Comparison of ENCODE assay signal across 12 cellular contexts in the genomic region with DNA sequence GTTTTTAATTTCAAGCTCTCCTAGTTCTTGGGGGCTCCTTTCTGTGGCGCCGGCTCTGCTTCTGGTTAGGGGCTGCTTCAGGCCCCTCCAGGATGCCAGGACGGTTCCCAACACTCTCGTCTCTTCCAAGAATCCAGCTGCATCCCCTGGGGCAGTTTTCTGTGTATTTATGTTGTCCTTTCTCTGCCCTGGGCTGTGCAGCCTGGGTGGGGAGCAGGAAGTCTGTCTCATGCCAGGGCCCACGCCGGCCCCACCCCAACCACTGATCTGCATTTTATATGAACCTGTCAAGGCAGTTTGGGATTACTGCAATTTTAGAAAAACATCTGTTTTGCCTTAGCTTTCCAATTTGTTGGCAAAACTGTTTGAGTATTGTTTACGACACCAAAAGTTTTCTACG. TPM values are rescaled to one million over a fixed set of nuclear protein-coding genes. Genes with fewer than 3 reads are reported as not detected.
DNase-seq lines count a peak whose midpoint lies in the region; ATAC-seq and TF ChIP-seq lines count a peak whose summit lies in the region.
"Had no signal": no experiment of that assay in that cellular context is flagged by ENCODE, and none has a peak within 500 bp of the region (broad histone marks: within the 10 kb centered on the region; RNA-seq: fewer than 3 reads in every experiment).

No MANE protein-coding gene starts in this region.

- H3K9me3 Mint-ChIP-seq in effector memory CD8-positive, alpha-beta T cell, result no peaks in the 10 kb centered on the region
- no peaks in the 10 kb centered on the region for H3K9me3 Mint-ChIP-seq in stimulated activated effector memory CD8-positive, alpha-beta T cell treated with anti-CD3 and anti-CD28 coated beads, Interleukin-12 subunit alpha, Interleukin-12 subunit beta, amount 100 ng/mL, for 72 hours

- no peak overlapping the region for H3K4me3 Mint-ChIP-seq in effector memory CD8-positive, alpha-beta T cell
- no peak overlapping the region for H3K4me3 Mint-ChIP-seq in stimulated activated effector memory CD8-positive, alpha-beta T cell treated with anti-CD3 and anti-CD28 coated beads, Interleukin-12 subunit alpha, Interleukin-12 subunit beta, amount 100 ng/mL, for 72 hours

- H3K4me1 Mint-ChIP-seq in effector memory CD8-positive, alpha-beta T cell (ENCODE audit: low read depth in 2 of 2), result peaks cover 16% of the 10 kb centered on the region in 2 donors
- peaks cover 8% of the 10 kb centered on the region for H3K4me1 Mint-ChIP-seq in stimulated activated effector memory CD8-positive, alpha-beta T cell treated with anti-CD3 and anti-CD28 coated beads, Interleukin-12 subunit alpha, Interleukin-12 subunit beta, amount 100 ng/mL, for 72 hours

- H3K4me1 ChIP-seq in SK-N-SH (ENCODE audit: control insufficient read depth in 1 of 2, insufficient read depth in 2 of 2, low read depth in 1 of 2, low read length in 1 of 2), result peaks cover 0 to 30% of the 10 kb centered on the region in 2 experiments; a peak in 1 of 4 replicates

- H3K27me3 Mint-ChIP-seq in effector memory CD8-positive, alpha-beta T cell, result no peaks in the 10 kb centered on the region

- TF ChIP-seq EP300 in SK-N-SH (IDR thresholded peaks at IDR 0.05; ENCODE audit: borderline replicate concordance in 1 of 2, low read depth in 1 of 2, low read length in 1 of 2), result no peak

- peaks cover 76% of the 10 kb centered on the region for H3K36me3 Mint-ChIP-seq in effector memory CD8-positive, alpha-beta T cell (ENCODE audit: insufficient read depth)
- H3K36me3 Mint-ChIP-seq in stimulated activated effector memory CD8-positive, alpha-beta T cell treated with anti-CD3 and anti-CD28 coated beads, Interleukin-12 subunit alpha, Interleukin-12 subunit beta, amount 100 ng/mL, for 72 hours, result peaks cover 76% of the 10 kb centered on the region

- no peak overlapping the region for H3K4me2 ChIP-seq in SK-N-SH

- H3K27me3 ChIP-seq in SK-N-SH (ENCODE audit: insufficient read depth), result no peaks in the 10 kb centered on the region

- TF ChIP-seq CTCF in SK-N-SH (IDR thresholded peaks at IDR 0.05), result no peak

- H3K79me2 ChIP-seq in SK-N-SH (ENCODE audit: insufficient read depth), result peaks cover 28% of the 10 kb centered on the region

- no peaks in the 10 kb centered on the region for H3F3A ChIP-seq in SK-N-SH (replicated peaks; ENCODE audit: insufficient read depth)

- no peak for TF ChIP-seq RAD21 in SK-N-SH (IDR thresholded peaks at IDR 0.05; ENCODE audit: low read length)

- H3K27ac Mint-ChIP-seq in effector memory CD8-positive, alpha-beta T cell, result peak overlapping the region; percentile 67 to 88
- H3K27ac Mint-ChIP-seq in stimulated activated effector memory CD8-positive, alpha-beta T cell treated with anti-CD3 and anti-CD28 coated beads, Interleukin-12 subunit alpha, Interleukin-12 subunit beta, amount 100 ng/mL, for 72 hours, result peak overlapping the region; percentile 84

- H3K9me2 ChIP-seq in SK-N-SH, result no peaks in the 10 kb centered on the region

- peak overlapping the region in 1 of 2 experiments; percentile 66; a peak in 2 of 4 replicates for H3K27ac ChIP-seq in SK-N-SH (ENCODE audit: low read depth in 2 of 2, low read length in 1 of 2)
- H3K27ac ChIP-seq: 22Rv1 had no signal

- no peak overlapping the region for H3K4me3 ChIP-seq in SK-N-SH (ENCODE audit: low read depth in 2 of 2, low read length in 1 of 2)
- H3K4me3 ChIP-seq: GM12878, skin epidermis had no signal

- peaks cover 31% of the 10 kb centered on the region for H4K20me1 ChIP-seq in SK-N-SH (ENCODE audit: insufficient read depth)

- H3K9ac ChIP-seq in SK-N-SH, result no peak overlapping the region

- DNase-seq in SK-N-SH (peak; percentile 63), iPS-NIHi11 (ENCODE audit: low spot score) (peak; percentile 19), NCI-H345 treated with DMSO at 0.1 percent for 48 hours (lab: John Stamatoyannopoulos, UW; ENCODE audit: unreplicated experiment) (no peak), NCI-H2196 (lab: John Stamatoyannopoulos, UW; ENCODE audit: unreplicated experiment) (no peak), Ammon's horn (ENCODE audit: low spot score) (no peak)
- no peak for DNase-seq in effector memory CD8-positive, alpha-beta T cell
- no peak for DNase-seq in stimulated activated effector memory CD8-positive, alpha-beta T cell treated with anti-CD3 and anti-CD28 coated beads, Interleukin-12 subunit alpha, Interleukin-12 subunit beta, amount 100 ng/mL, for 72 hours (ENCODE audit: low spot score in 2 of 2)
- DNase-seq: activated CD4-positive, alpha-beta T cell treated with anti-CD3 and anti-CD28 coated beads for 4 hours had no signal

- CTCF ChIA-PET in SK-N-SH (lab: Yijun Ruan, JAX), result interaction anchor here (0.7 to 3.5 kb wide), 15 partner anchors 10 to 112 kb away, joined by 3 to 33 read pairs (median 4); a partner anchor contains a TSS

- POLR2A ChIA-PET in SK-N-SH (lab: Yijun Ruan, JAX), result no interaction called here

- no peaks in the 10 kb centered on the region for H3K9me3 ChIP-seq in SK-N-SH

- no peak overlapping the region for H2AFZ ChIP-seq in SK-N-SH (ENCODE audit: low read depth)

- ATAC-seq in SK-N-SH treated with all-trans-retinoic acid at 6 μM for 48 hours, result no peak
- ATAC-seq in effector memory CD8-positive, alpha-beta T cell (replicated peaks), result no peak
- no peak for ATAC-seq in stimulated activated effector memory CD8-positive, alpha-beta T cell treated with anti-CD3 and anti-CD28 coated beads, Interleukin-12 subunit alpha, Interleukin-12 subunit beta, amount 100 ng/mL, for 72 hours

- 92% methylated on average over 8 of the region's 8 CpGs for WGBS in SK-N-SH (ENCODE audit: low lambda C conversion rate)

- H3K36me3 ChIP-seq in SK-N-SH (replicated peaks in 1 of 2; ENCODE audit: control insufficient read depth in 1 of 2, insufficient read depth in 2 of 2, low read length in 1 of 2), result peaks cover 6 to 84% of the 10 kb centered on the region in 2 experiments

TF ChIP-seq in SK-N-SH, 30 proteins besides CTCF, POLR2A, EP300 and RAD21 (continues in another document):
- TF ChIP-seq, protein P1, sequence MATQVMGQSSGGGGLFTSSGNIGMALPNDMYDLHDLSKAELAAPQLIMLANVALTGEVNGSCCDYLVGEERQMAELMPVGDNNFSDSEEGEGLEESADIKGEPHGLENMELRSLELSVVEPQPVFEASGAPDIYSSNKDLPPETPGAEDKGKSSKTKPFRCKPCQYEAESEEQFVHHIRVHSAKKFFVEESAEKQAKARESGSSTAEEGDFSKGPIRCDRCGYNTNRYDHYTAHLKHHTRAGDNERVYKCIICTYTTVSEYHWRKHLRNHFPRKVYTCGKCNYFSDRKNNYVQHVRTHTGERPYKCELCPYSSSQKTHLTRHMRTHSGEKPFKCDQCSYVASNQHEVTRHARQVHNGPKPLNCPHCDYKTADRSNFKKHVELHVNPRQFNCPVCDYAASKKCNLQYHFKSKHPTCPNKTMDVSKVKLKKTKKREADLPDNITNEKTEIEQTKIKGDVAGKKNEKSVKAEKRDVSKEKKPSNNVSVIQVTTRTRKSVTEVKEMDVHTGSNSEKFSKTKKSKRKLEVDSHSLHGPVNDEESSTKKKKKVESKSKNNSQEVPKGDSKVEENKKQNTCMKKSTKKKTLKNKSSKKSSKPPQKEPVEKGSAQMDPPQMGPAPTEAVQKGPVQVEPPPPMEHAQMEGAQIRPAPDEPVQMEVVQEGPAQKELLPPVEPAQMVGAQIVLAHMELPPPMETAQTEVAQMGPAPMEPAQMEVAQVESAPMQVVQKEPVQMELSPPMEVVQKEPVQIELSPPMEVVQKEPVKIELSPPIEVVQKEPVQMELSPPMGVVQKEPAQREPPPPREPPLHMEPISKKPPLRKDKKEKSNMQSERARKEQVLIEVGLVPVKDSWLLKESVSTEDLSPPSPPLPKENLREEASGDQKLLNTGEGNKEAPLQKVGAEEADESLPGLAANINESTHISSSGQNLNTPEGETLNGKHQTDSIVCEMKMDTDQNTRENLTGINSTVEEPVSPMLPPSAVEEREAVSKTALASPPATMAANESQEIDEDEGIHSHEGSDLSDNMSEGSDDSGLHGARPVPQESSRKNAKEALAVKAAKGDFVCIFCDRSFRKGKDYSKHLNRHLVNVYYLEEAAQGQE (IDR thresholded peaks at IDR 0.05; ENCODE audit: low read depth, low read length), result no peak
- no peak for TF ChIP-seq YY1 (IDR thresholded peaks at IDR 0.05; ENCODE audit: low read depth)

TF ChIP-seq in SK-N-SH treated with all-trans-retinoic acid at 6 μM for 48 hours, 23 proteins besides CTCF, POLR2A, EP300 and RAD21 (continues in another document):
- TF ChIP-seq BACH2 (CRISPR knock-in tag; IDR thresholded peaks at IDR 0.05; ENCODE audit: borderline replicate concordance), result no peak
- TF ChIP-seq, protein P2, sequence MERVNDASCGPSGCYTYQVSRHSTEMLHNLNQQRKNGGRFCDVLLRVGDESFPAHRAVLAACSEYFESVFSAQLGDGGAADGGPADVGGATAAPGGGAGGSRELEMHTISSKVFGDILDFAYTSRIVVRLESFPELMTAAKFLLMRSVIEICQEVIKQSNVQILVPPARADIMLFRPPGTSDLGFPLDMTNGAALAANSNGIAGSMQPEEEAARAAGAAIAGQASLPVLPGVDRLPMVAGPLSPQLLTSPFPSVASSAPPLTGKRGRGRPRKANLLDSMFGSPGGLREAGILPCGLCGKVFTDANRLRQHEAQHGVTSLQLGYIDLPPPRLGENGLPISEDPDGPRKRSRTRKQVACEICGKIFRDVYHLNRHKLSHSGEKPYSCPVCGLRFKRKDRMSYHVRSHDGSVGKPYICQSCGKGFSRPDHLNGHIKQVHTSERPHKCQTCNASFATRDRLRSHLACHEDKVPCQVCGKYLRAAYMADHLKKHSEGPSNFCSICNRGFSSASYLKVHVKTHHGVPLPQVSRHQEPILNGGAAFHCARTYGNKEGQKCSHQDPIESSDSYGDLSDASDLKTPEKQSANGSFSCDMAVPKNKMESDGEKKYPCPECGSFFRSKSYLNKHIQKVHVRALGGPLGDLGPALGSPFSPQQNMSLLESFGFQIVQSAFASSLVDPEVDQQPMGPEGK (CRISPR knock-in tag; IDR thresholded peaks at IDR 0.05; ENCODE audit: borderline replicate concordance), result no peak
- TF ChIP-seq, protein P3, sequence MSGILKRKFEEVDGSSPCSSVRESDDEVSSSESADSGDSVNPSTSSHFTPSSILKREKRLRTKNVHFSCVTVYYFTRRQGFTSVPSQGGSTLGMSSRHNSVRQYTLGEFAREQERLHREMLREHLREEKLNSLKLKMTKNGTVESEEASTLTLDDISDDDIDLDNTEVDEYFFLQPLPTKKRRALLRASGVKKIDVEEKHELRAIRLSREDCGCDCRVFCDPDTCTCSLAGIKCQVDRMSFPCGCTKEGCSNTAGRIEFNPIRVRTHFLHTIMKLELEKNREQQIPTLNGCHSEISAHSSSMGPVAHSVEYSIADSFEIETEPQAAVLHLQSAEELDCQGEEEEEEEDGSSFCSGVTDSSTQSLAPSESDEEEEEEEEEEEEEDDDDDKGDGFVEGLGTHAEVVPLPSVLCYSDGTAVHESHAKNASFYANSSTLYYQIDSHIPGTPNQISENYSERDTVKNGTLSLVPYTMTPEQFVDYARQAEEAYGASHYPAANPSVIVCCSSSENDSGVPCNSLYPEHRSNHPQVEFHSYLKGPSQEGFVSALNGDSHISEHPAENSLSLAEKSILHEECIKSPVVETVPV (CRISPR knock-in tag; IDR thresholded peaks at IDR 0.05), result no peak

RNA-seq across cellular contexts. Expression of a gene that starts 14.6 kb away (rescaled TPM):
- polyA plus RNA-seq in SK-N-SH (2012; rRNA removed), result 158 and 183 TPM in 2 replicates
- polyA plus RNA-seq in SK-N-SH (2012; cell fraction: cytosol; rRNA removed), result 73.8 and 122 TPM in 2 replicates
- polyA plus RNA-seq in SK-N-SH (2012; cell fraction: nucleus; rRNA removed), result 419 and 467 TPM in 2 replicates

RNA-seq across cellular contexts. Expression of a gene that starts 55.4 kb away (rescaled TPM):
- 123 and 128 TPM in 2 replicates for polyA plus RNA-seq in SK-N-SH (2012; rRNA removed)
- polyA plus RNA-seq in SK-N-SH (2012; cell fraction: cytosol; rRNA removed), result 64.4 and 85.4 TPM in 2 replicates
- polyA plus RNA-seq in SK-N-SH (2012; cell fraction: nucleus; rRNA removed), result 196 and 274 TPM in 2 replicates

Comparison
In these comparisons a context has a peak if more than half of its experiments do, and no peak if none do; other contexts are left out.
1. DNase-seq: peak in SK-N-SH (single experiment) and iPS-NIHi11 (single experiment); none in effector memory CD8-positive, alpha-beta T cell (0 of 3), stimulated activated effector memory CD8-positive, alpha-beta T cell treated with anti-CD3 and anti-CD28 coated beads, Interleukin-12 subunit alpha, Interleukin-12 subunit beta, amount 100 ng/mL, for 72 hours (0 of 2), NCI-H345 treated with DMSO at 0.1 percent for 48 hours (single experiment), NCI-H2196 (single experiment) and Ammon's horn (single experiment).